8 cellular contexts compared by ENCODE assay signal in the genomic region with DNA sequence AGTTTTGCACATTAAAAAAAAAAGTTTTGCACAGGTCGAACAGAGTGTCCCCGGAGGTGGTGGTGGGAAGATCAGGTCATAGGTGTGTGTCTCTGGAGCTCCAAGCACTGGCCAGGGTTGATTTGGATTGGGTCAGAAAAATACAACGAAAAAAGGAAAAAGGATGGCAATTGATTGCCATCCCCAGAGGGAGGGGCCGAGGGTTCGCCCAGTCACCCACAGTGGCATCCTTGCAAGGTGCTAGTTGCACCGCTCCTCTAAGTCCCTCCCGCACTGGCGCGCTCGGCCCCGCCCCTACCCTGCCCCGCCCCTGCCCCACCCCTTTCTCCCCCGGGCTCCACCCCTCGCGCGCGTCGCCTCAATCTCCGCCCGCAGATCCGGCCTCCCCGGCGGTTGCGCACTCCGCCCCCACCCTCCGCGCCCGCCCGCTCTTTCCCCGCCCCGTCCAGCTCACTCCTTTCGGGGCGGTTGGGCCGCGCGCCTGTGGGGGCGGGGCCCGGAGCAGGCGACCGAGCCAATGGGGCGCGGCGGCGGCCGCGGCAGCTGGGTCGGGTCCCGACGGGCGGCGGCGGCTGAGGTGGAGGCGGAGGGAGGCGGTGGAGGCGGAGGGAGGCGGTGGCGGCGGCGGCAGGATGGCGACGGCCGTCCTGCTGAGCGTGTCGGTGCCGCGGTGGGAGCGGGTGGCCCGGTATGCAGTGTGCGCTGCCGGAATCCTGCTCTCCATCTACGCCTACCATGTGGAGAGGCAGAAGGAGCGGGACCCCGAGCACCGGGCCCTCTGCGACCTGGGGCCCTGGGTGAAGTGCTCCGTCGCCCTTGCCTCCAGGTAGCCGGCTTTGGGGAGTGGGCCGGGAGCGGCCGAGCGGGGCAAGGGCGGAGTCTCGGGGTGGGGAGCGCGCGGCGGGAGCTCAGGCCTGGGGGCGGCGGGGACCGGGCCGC. TPM values are rescaled to one million over a fixed set of nuclear protein-coding genes. Genes with fewer than 3 reads are reported as not detected.
DNase-seq lines count a peak whose midpoint lies in the region; ATAC-seq and TF ChIP-seq lines count a peak whose summit lies in the region.

No MANE protein-coding gene starts in this region.

- ATAC-seq in HG03442 (IDR thresholded peaks at IDR 0.05; ENCODE audit: unreplicated experiment) = peak; percentile 91
- peak; percentile 93 for ATAC-seq in left lung

- H3K4me2 ChIP-seq in BLaER1 treated with 17β-estradiol and CSF1 and Interleukin-3, amounts not matched to agents 10 nM and 100 nM = peak overlapping the region in 5 of 11 experiments; percentile 28 to 87 (median 67); a peak in 7 of 22 replicates

- H3K9me3 ChIP-seq in BLaER1 treated with 17β-estradiol and CSF1 and Interleukin-3, amounts not matched to agents 10 nM and 100 nM (replicated peaks in 1 of 11) = peaks cover 0 to 13% (median 7%) of the 10 kb centered on the region in 11 experiments; a peak in 17 of 22 replicates
- H3K9me3 ChIP-seq in colonic mucosa (no peaks in the 10 kb centered on the region), left lung (no peaks in the 10 kb centered on the region)

- peak overlapping the region; percentile 62 to 81 (median 74) for H3K4me3 ChIP-seq in BLaER1 treated with 17β-estradiol and CSF1 and Interleukin-3, amounts not matched to agents 10 nM and 100 nM
- H3K4me3 ChIP-seq in colonic mucosa (peak overlapping the region; percentile 63), left lung (peak overlapping the region; percentile 51 to 62)

- peak; percentile 71 for DNase-seq in GM19240 (ENCODE audit: insufficient read length, low spot score)
- peak; percentile 66 for DNase-seq in NCI-H510A treated with DMSO at 0.1 percent for 48 hours (lab: John Stamatoyannopoulos, UW)
- DNase-seq in activated CD4-positive, alpha-beta T cell treated with anti-CD3 and anti-CD28 coated beads for 4 hours = peak; percentile 93 to 94
- DNase-seq in colonic mucosa = peak; percentile 93
- DNase-seq in left lung = peak; percentile 95 to 98
- peak; percentile 80 to 90 for DNase-seq in stimulated activated CD4-positive, alpha-beta T cell treated with anti-CD3 and anti-CD28 coated beads, Interleukin-2, amount 100 ng/mL, for 48 hours

- TF ChIP-seq CTCF in colonic mucosa (IDR thresholded peaks at IDR 0.05) (no peak), left lung (IDR thresholded peaks at IDR 0.05) (no peak)

- peak overlapping the region; percentile 82 to 90 (median 87) for H3K9ac ChIP-seq in BLaER1 treated with 17β-estradiol and CSF1 and Interleukin-3, amounts not matched to agents 10 nM and 100 nM
- H3K9ac ChIP-seq in colonic mucosa (ENCODE audit: low read depth in 2 of 2, low read length in 2 of 2) = peak overlapping the region in 1 of 2 donors; percentile 78

- H3K27me3 ChIP-seq in BLaER1 treated with 17β-estradiol and CSF1 and Interleukin-3, amounts not matched to agents 10 nM and 100 nM = no peaks in the 10 kb centered on the region
- H3K27me3 ChIP-seq in colonic mucosa = no peaks in the 10 kb centered on the region
- no peaks in the 10 kb centered on the region for H3K27me3 ChIP-seq in left lung

- H3K36me3 ChIP-seq in BLaER1 treated with 17β-estradiol and CSF1 and Interleukin-3, amounts not matched to agents 10 nM and 100 nM = peaks cover 0 to 13% (median 0%) of the 10 kb centered on the region in 11 experiments; a peak in 3 of 22 replicates
- H3K36me3 ChIP-seq in colonic mucosa = no peaks in the 10 kb centered on the region
- no peaks in the 10 kb centered on the region for H3K36me3 ChIP-seq in left lung

- H3K27ac ChIP-seq in BLaER1 treated with 17β-estradiol and CSF1 and Interleukin-3, amounts not matched to agents 10 nM and 100 nM = peak overlapping the region; percentile 65 to 90 (median 84); a peak in 21 of 22 replicates
- peak overlapping the region; percentile 69 for H3K27ac ChIP-seq in colonic mucosa
- H3K27ac ChIP-seq in left lung = peak overlapping the region; percentile 78 to 86

- H4K20me1 ChIP-seq in BLaER1 treated with 17β-estradiol and CSF1 and Interleukin-3, amounts not matched to agents 10 nM and 100 nM = peaks cover 0 to 33% (median 0%) of the 10 kb centered on the region in 11 experiments; a peak in 8 of 22 replicates

- intact Hi-C loops in colonic mucosa (cut with DNase I) (no loop called here), left lung (cut with DNase I) (no loop called here)

- H3K4me1 ChIP-seq in BLaER1 treated with 17β-estradiol and CSF1 and Interleukin-3, amounts not matched to agents 10 nM and 100 nM = peaks cover 21 to 32% (median 27%) of the 10 kb centered on the region in 10 experiments
- H3K4me1 ChIP-seq in colonic mucosa (no peaks in the 10 kb centered on the region), left lung (peaks cover 6 to 25% of the 10 kb centered on the region in 2 donors)

RNA-seq across cellular contexts. Expression of a gene that starts 31.5 kb away (rescaled TPM):
- total RNA-seq in colonic mucosa (1 to 10 TPM; 5.5 to 7.7 TPM), left lung (10 to 100 TPM; 17.0 to 31.2 TPM)

RNA-seq across cellular contexts. Expression of a gene that starts 47.2 kb away (rescaled TPM):
- total RNA-seq in colonic mucosa = 1 to 10 TPM; 4.7 to 4.8 TPM
- 10 to 100 TPM; 13.3 to 18.4 TPM for total RNA-seq in left lung

Comparison
In these comparisons a context has a peak if more than half of its experiments do, and no peak if none do; other contexts are left out.
1. Peak in every context shown above with its lines: DNase-seq, ATAC-seq, H3K4me3 ChIP-seq and H3K27ac ChIP-seq.